In genomic region chrX:54530358-54530900, GRCh38 we compare ENCODE assay signal across 8 cellular contexts. TPM values are rescaled to one million over a fixed set of nuclear protein-coding genes. Genes with fewer than 3 reads are reported as not detected.
A peak's percentile ranks its signal among the peaks of the same experiment; 100 is the strongest.
DNase-seq lines count a peak whose midpoint lies in the region; ATAC-seq, FAIRE-seq and TF ChIP-seq lines count a peak whose summit lies in the region.

No MANE protein-coding gene starts in this region.

- H3K4me3 ChIP-seq in HUES48 (ENCODE audit: low read depth, low read length) (peak overlapping the region; percentile 90), astrocyte (ENCODE audit: insufficient read depth, low read depth, low read length) (peak overlapping the region; percentile 98), kidney epithelial cell (ENCODE audit: low read depth, low read length) (peak overlapping the region; percentile 59), stomach (peak overlapping the region; percentile 57 to 82 (median 70))

- peaks cover 7% of the 10 kb centered on the region for H4K20me1 ChIP-seq in astrocyte (ENCODE audit: insufficient read depth, low read length)

- 0 to 38% (median 5%) methylated on average over 15 to 21 of the region's 21 CpGs for WGBS in stomach, 5 donors

- peaks cover 27% of the 10 kb centered on the region; the same call in 1 of the 2 replicates for H3K36me3 ChIP-seq in HUES48 (ENCODE audit: control insufficient read depth, insufficient read depth, low read length)
- H3K36me3 ChIP-seq in astrocyte (ENCODE audit: insufficient read depth, low read length): peaks cover 4% of the 10 kb centered on the region
- no peaks in the 10 kb centered on the region for H3K36me3 ChIP-seq in kidney epithelial cell (ENCODE audit: control insufficient read depth, insufficient read depth, low read length)
- H3K36me3 ChIP-seq in stomach: peaks cover 0 to 9% (median 5%) of the 10 kb centered on the region in 4 donors

- H3K27ac ChIP-seq in HUES48 (ENCODE audit: low read depth, low read length) (peak overlapping the region; percentile 95), astrocyte (ENCODE audit: low read depth, low read length) (peak overlapping the region; percentile 79), stomach (peak overlapping the region; percentile 66 to 90 (median 77))

- H3K27me3 Mint-ChIP-seq in CD14-positive monocyte (ENCODE audit: low read depth in 3 of 3): peaks cover 0 to 4% (median 0%) of the 10 kb centered on the region in 3 donors
- H3K27me3 Mint-ChIP-seq in astrocyte (ENCODE audit: low read depth, unreplicated experiment): no peaks in the 10 kb centered on the region

- intact Hi-C loops in CD14-positive monocyte (cut with micrococcal nuclease) (loop anchor here (5.0 to 10.0 kb wide), 4 partner anchors 104 to 1184 kb away; partner anchors contain the start of genes HUWE1 (in 1 of the 2), PHF8 (in 1 of the 2) and RRAGB (in 1 of the 2)), stomach (cut with DNase I; ENCODE audit: low total_unique reads) (no loop called here), posterior vena cava (cut with DNase I) (no loop called here)

- H3K9me3 ChIP-seq in HUES48 (ENCODE audit: control insufficient read depth, insufficient read depth, low read length): peaks cover 51% of the 10 kb centered on the region
- no peaks in the 10 kb centered on the region for H3K9me3 ChIP-seq in astrocyte (ENCODE audit: insufficient read depth, low read depth, low read length)
- H3K9me3 ChIP-seq in stomach: no peaks in the 10 kb centered on the region

- H3K27me3 ChIP-seq in HUES48 (ENCODE audit: control insufficient read depth, insufficient read depth, low read length) (no peaks in the 10 kb centered on the region), astrocyte (ENCODE audit: insufficient read depth, low read length) (no peaks in the 10 kb centered on the region), kidney epithelial cell (ENCODE audit: control insufficient read depth, insufficient read depth, low read length) (no peaks in the 10 kb centered on the region), stomach (no peaks in the 10 kb centered on the region)

- H3K4me3 Mint-ChIP-seq in CD14-positive monocyte (peak overlapping the region; percentile 87 to 91), astrocyte (ENCODE audit: unreplicated experiment) (peak overlapping the region; percentile 95)

- no peak for TF ChIP-seq EP300 in stomach (IDR thresholded peaks at IDR 0.05)

- peak; percentile 29 for ATAC-seq in GM19452 (IDR thresholded peaks at IDR 0.05; ENCODE audit: unreplicated experiment)

- H3K36me3 Mint-ChIP-seq in CD14-positive monocyte (peaks cover 9 to 14% of the 10 kb centered on the region in 2 donors), astrocyte (ENCODE audit: low read depth, unreplicated experiment) (peaks cover 3% of the 10 kb centered on the region)

- H3K4me1 Mint-ChIP-seq in CD14-positive monocyte: peaks cover 32% of the 10 kb centered on the region
- peaks cover 10% of the 10 kb centered on the region for H3K4me1 Mint-ChIP-seq in astrocyte (ENCODE audit: low read depth, unreplicated experiment)

- peak overlapping the region; percentile 95 for H3K4me2 ChIP-seq in astrocyte (ENCODE audit: low read length)

- no peak for TF ChIP-seq CTCF in CD14-positive monocyte (IDR thresholded peaks at IDR 0.05)
- no peak for TF ChIP-seq CTCF in astrocyte (IDR thresholded peaks at IDR 0.05; ENCODE audit: insufficient read depth, low read depth, low read length)
- TF ChIP-seq CTCF in kidney epithelial cell (IDR thresholded peaks at IDR 0.05; ENCODE audit: insufficient read depth, low read length, poor library complexity, severe bottlenecking): no peak
- TF ChIP-seq CTCF in stomach (IDR thresholded peaks at IDR 0.05): no peak

- peaks cover 0 to 10% (median 5%) of the 10 kb centered on the region in 7 donors for H3K9me3 Mint-ChIP-seq in CD14-positive monocyte
- no peaks in the 10 kb centered on the region for H3K9me3 Mint-ChIP-seq in astrocyte (ENCODE audit: unreplicated experiment)

- no peak for TF ChIP-seq POLR2A in stomach (IDR thresholded peaks at IDR 0.05)

- H3K79me2 ChIP-seq in astrocyte (ENCODE audit: insufficient read depth, low read length): peaks cover 49% of the 10 kb centered on the region

- H3K9ac ChIP-seq in HUES48 (ENCODE audit: low read depth, low read length): peak overlapping the region; percentile 87
- peak overlapping the region; percentile 99 for H3K9ac ChIP-seq in astrocyte (ENCODE audit: low read length)

- DNase-seq in CD14-positive monocyte (ENCODE audit: low spot score) (no peak), astrocyte (ENCODE audit: low read depth) (no peak), kidney epithelial cell (ENCODE audit: low read depth) (no peak), stomach (no peak), SIG-M5 treated with dmso at 0.1 percent for 504 hours (lab: John Stamatoyannopoulos, UW; ENCODE audit: unreplicated experiment) (no peak), posterior vena cava (ENCODE audit: low spot score) (no peak)

- H3K27ac Mint-ChIP-seq in CD14-positive monocyte (peak overlapping the region; percentile 84 to 96 (median 91)), astrocyte (ENCODE audit: unreplicated experiment) (peak overlapping the region; percentile 95)

- no peak for FAIRE-seq in astrocyte (lab: Jason Lieb, UNC)

- peak overlapping the region; percentile 88 for H2AFZ ChIP-seq in astrocyte (ENCODE audit: low read depth, low read length)

- H3K4me1 ChIP-seq in HUES48 (ENCODE audit: control insufficient read depth, insufficient read depth, low read length): peaks cover 3% of the 10 kb centered on the region; the same call in 1 of the 2 replicates
- peaks cover 3% of the 10 kb centered on the region for H3K4me1 ChIP-seq in astrocyte (ENCODE audit: insufficient read depth, low read length)
- peaks cover 9 to 35% (median 16%) of the 10 kb centered on the region in 4 donors for H3K4me1 ChIP-seq in stomach

RNA-seq across cellular contexts. Expression of gene GNL3L, which starts 0.4 kb away (rescaled TPM):
- polyA plus RNA-seq in CD14-positive monocyte: 10 to 100 TPM; 11.8 to 20.7 TPM
- total RNA-seq in astrocyte: 40.5 and 46.5 TPM in 2 replicates
- 29.9 and 36.1 TPM in 2 replicates for total RNA-seq in kidney epithelial cell
- 10 to 100 TPM; 12.1 to 60.7 (median 34.5) TPM for total RNA-seq in stomach
- 1 to 10 TPM; 3.0 to 5.5 (median 5.3) TPM for polyA plus RNA-seq in stomach
- 10 to 100 TPM; 26.3 to 28.5 TPM for total RNA-seq in posterior vena cava

RNA-seq across cellular contexts. Expression of gene FGD1, which starts 34.4 kb away (rescaled TPM):
- polyA plus RNA-seq in CD14-positive monocyte (under 1 TPM; 0.05 to 0.18 TPM), stomach (1 to 10 TPM in 2 of 3 donors, under 1 TPM in 1; 0.76 to 3.3 (median 3.1) TPM)
- total RNA-seq in astrocyte (18.0 and 18.6 TPM in 2 replicates), kidney epithelial cell (11.8 and 13.0 TPM in 2 replicates), stomach (10 to 100 TPM in 1 of 5 donors, 1 to 10 TPM in 3, not detected in 1; 1.8 to 15.9 (median 3.9) TPM), posterior vena cava (1 to 10 TPM; 7.6 to 9.6 TPM)

Comparison
In these comparisons a context has a peak if more than half of its experiments do, and no peak if none do; other contexts are left out.
1. intact Hi-C loops: an anchor here in CD14-positive monocyte (5.0 to 10.0 kb wide); none called in stomach and posterior vena cava.